Comparison of ENCODE assay signal across 7 cellular contexts in the genomic region with DNA sequence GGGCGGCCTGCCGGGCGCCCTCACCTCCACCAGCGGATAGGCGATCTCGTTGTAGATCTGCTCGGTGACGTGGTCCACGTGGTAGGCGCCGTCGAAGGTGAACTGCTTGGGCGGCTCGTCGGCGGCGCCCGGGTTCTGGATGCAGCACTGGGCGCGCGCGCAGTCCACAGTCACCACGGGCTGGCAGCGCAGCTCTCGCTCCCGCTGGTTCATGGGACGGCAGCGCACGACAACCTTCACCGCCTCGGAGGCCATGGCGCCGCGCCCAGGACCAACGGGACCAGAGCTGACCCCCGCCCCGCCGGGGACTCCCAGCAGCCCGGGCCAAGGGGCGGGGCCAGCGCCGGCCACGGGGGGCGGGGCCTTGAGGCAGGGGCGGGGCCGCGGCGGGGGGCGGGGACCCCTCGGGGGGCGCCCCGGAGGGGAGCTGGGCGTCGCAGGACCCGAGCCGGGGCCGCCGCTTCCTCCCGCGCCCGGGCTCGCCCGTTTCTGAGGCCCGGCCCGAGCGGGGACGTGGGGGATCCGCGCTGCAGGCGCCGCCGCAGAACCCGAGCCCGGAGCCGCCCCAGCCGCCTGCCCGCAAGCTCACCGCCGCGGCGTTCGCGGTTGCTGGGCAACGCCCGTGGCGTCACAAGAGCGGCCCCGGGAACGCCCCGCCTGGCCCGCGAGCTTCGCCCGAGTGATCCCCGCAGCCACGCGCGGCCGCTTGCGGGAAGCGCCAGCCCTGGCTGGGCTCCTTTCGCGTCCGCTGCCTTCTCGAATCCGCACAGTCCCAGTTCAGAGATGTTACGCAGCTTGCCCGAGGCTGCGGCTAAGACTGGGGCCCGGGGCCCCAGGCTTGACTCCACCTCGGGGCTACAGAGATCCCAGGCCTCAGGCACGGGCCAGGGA. TPM values are rescaled to one million over a fixed set of nuclear protein-coding genes. Genes with fewer than 3 reads are reported as not detected.
DNase-seq lines count a peak whose midpoint lies in the region; ATAC-seq and TF ChIP-seq lines count a peak whose summit lies in the region.

A gene (minus strand): TSS at position 556 of the 891 bp plus-strand sequence. CDS start 301 bp downstream, at position 255.

- H3K27me3 Mint-ChIP-seq in activated CD8-positive, alpha-beta T cell treated with anti-CD3 and anti-CD28 coated beads, Interleukin-2, amount 10 ng/mL, durations not matched to agents 7 days and 5 days (ENCODE audit: low read depth): peaks cover 37% of the 10 kb centered on the region

- H3K27ac ChIP-seq in effector memory CD4-positive, alpha-beta T cell (ENCODE audit: insufficient read depth, low read length, poor library complexity, severe bottlenecking): no peak within 1 kb of the TSS

- no peak for TF ChIP-seq CTCF in GM12875 (IDR thresholded peaks at IDR 0.05; ENCODE audit: borderline replicate concordance, insufficient read depth, low read depth, low read length)

- H3K27me3 ChIP-seq in effector memory CD4-positive, alpha-beta T cell (replicated peaks; ENCODE audit: control insufficient read depth, insufficient read depth, low read length, poor library complexity, severe bottlenecking): no peaks in the 10 kb centered on the region

- POLR2A ChIA-PET in activated CD8-positive, alpha-beta T cell treated with anti-CD3 and anti-CD28 coated beads, Interleukin-2, amount 10 ng/mL, durations not matched to agents 7 days and 5 days (lab: Charles Lee): interaction anchor here (0.6 to 0.8 kb wide), 2 partner anchors 14 to 69 kb away, joined by 3 read pairs; a partner anchor contains a TSS

- H3K9me3 ChIP-seq in effector memory CD4-positive, alpha-beta T cell (ENCODE audit: control insufficient read depth, low read length): no peaks in the 10 kb centered on the region

- H3K36me3 Mint-ChIP-seq in activated CD8-positive, alpha-beta T cell treated with anti-CD3 and anti-CD28 coated beads, Interleukin-2, amount 10 ng/mL, durations not matched to agents 7 days and 5 days (ENCODE audit: low read depth): no peaks in the 10 kb centered on the region

- DNase-seq in NCI-H2196 treated with DMSO at 0.1 percent for 48 hours (lab: John Stamatoyannopoulos, UW; ENCODE audit: unreplicated experiment) (peak; percentile 25), medulla oblongata (ENCODE audit: extremely low spot score) (peak; percentile 52)
- peak; percentile 61 for DNase-seq in activated CD8-positive, alpha-beta T cell treated with anti-CD3 and anti-CD28 coated beads, Interleukin-2, amount 10 ng/mL, durations not matched to agents 7 days and 5 days
- peak; percentile 42 to 53 (median 53) for DNase-seq in effector memory CD4-positive, alpha-beta T cell
- DNase-seq in stimulated activated CD8-positive, alpha-beta memory T cell treated with anti-CD3 and anti-CD28 coated beads, Interleukin-15, amount 100 ng/mL, for 48 hours (ENCODE audit: low read depth in 2 of 2): peak; percentile 35 to 48

- peaks cover 4% of the 10 kb centered on the region for H3K4me1 ChIP-seq in effector memory CD4-positive, alpha-beta T cell (ENCODE audit: control insufficient read depth, insufficient read depth, low read length, poor library complexity, severe bottlenecking)

- H3K27ac Mint-ChIP-seq in activated CD8-positive, alpha-beta T cell treated with anti-CD3 and anti-CD28 coated beads, Interleukin-2, amount 10 ng/mL, durations not matched to agents 7 days and 5 days: no peak within 1 kb of the TSS

- peak within 1 kb of the TSS; percentile 52 for H3K4me3 Mint-ChIP-seq in activated CD8-positive, alpha-beta T cell treated with anti-CD3 and anti-CD28 coated beads, Interleukin-2, amount 10 ng/mL, durations not matched to agents 7 days and 5 days

- H3K4me1 Mint-ChIP-seq in activated CD8-positive, alpha-beta T cell treated with anti-CD3 and anti-CD28 coated beads, Interleukin-2, amount 10 ng/mL, durations not matched to agents 7 days and 5 days (ENCODE audit: low read depth): peaks cover 12% of the 10 kb centered on the region

- H3K4me3 ChIP-seq in GM12875 (ENCODE audit: low read depth, low read length): peak within 1 kb of the TSS; percentile 5
- peak within 1 kb of the TSS; percentile 46 for H3K4me3 ChIP-seq in effector memory CD4-positive, alpha-beta T cell (ENCODE audit: insufficient read depth, low read depth, low read length, poor library complexity, severe bottlenecking)

- CTCF ChIA-PET in activated CD8-positive, alpha-beta T cell treated with anti-CD3 and anti-CD28 coated beads, Interleukin-2, amount 10 ng/mL, durations not matched to agents 7 days and 5 days (lab: Charles Lee): interaction anchor here (1.5 to 2.7 kb wide), 2 partner anchors 21 to 22 kb away, joined by 4 to 11 read pairs; no protein-coding TSS in a partner anchor

- peak; percentile 65 for ATAC-seq in activated CD8-positive, alpha-beta T cell treated with anti-CD3 and anti-CD28 coated beads, Interleukin-2, amount 10 ng/mL, durations not matched to agents 7 days and 5 days
- ATAC-seq in GM18858 (IDR thresholded peaks at IDR 0.05; ENCODE audit: unreplicated experiment): no peak

- no peaks in the 10 kb centered on the region for H3K36me3 ChIP-seq in effector memory CD4-positive, alpha-beta T cell (ENCODE audit: control insufficient read depth, insufficient read depth, low read length)

- no peaks in the 10 kb centered on the region for H3K9me3 Mint-ChIP-seq in activated CD8-positive, alpha-beta T cell treated with anti-CD3 and anti-CD28 coated beads, Interleukin-2, amount 10 ng/mL, durations not matched to agents 7 days and 5 days (ENCODE audit: insufficient read depth)

RNA-seq across cellular contexts. Expression of the gene that starts here (rescaled TPM):
- not detected for total RNA-seq in activated CD8-positive, alpha-beta T cell treated with anti-CD3 and anti-CD28 coated beads, Interleukin-2, amount 10 ng/mL, durations not matched to agents 7 days and 5 days

Comparison
In these comparisons a context has a peak if more than half of its experiments do, and no peak if none do; other contexts are left out.
1. Peak in DNase-seq and ATAC-seq in activated CD8-positive, alpha-beta T cell treated with anti-CD3 and anti-CD28 coated beads, Interleukin-2, amount 10 ng/mL, durations not matched to agents 7 days and 5 days; RNA of the gene not detected or under 1 TPM.